In genomic region chr14:61282746-61283145, GRCh38 we compare ENCODE assay signal across 33 cellular contexts. TPM values are rescaled to one million over a fixed set of nuclear protein-coding genes. Genes with fewer than 3 reads are reported as not detected.
"Had no signal": no experiment of that assay in that cellular context is flagged by ENCODE, and none has a peak within 500 bp of the region (broad histone marks: within the 10 kb centered on the region; RNA-seq: fewer than 3 reads in every experiment).

No MANE protein-coding gene starts in this region.

- FAIRE-seq: astrocyte, endometrium, small intestine, urothelium cell line had no signal

- H3K27me3 ChIP-seq: brain microvascular endothelial cell, hepatocyte had no signal

- H3K27ac ChIP-seq: brain microvascular endothelial cell, gastroesophageal sphincter, left ventricle myocardium inferior, neutrophil, ovary, sigmoid colon had no signal

- H3K36me3 ChIP-seq: brain microvascular endothelial cell, gastroesophageal sphincter, left ventricle myocardium inferior, neutrophil, ovary, prostate gland, sigmoid colon, thoracic aorta had no signal

- H3K4me3 Mint-ChIP-seq: activated B cell treated with CpG ODN at 0.5 μM for 24 hours; activated CD8-positive, alpha-beta T cell treated with anti-CD3 and anti-CD28 coated beads for 36 hours; activated naive CD8-positive, alpha-beta T cell treated with anti-CD3 and anti-CD28 coated beads, Interleukin-2, amount 10 ng/mL, durations not matched to agents 7 days and 5 days; stimulated activated naive CD8-positive, alpha-beta T cell treated with anti-CD3 and anti-CD28 coated beads, Interleukin-15, Interleukin-2, amounts not matched to agents 100 ng/mL and 50 ng/mL, for 24 hours; T-helper 2 cell treated with Interferon-gamma antibody and Interleukin-4, amounts not matched to agents 5 μg/mL and 100 μg/mL, for 36 hours had no signal

- H3K36me3 Mint-ChIP-seq: activated naive CD8-positive, alpha-beta T cell treated with anti-CD3 and anti-CD28 coated beads, Interleukin-2, amount 10 ng/mL, durations not matched to agents 7 days and 5 days; stimulated activated effector memory CD8-positive, alpha-beta T cell treated with anti-CD3 and anti-CD28 coated beads, Interleukin-12 subunit alpha, Interleukin-12 subunit beta, amount 100 ng/mL, for 72 hours had no signal

- H3K4me3 ChIP-seq: gastroesophageal sphincter, hepatocyte, left ventricle myocardium inferior, lung, mucosa of descending colon, ovary, prostate gland, sigmoid colon had no signal

- ATAC-seq: activated CD8-positive, alpha-beta memory T cell treated with anti-CD3 and anti-CD28 coated beads, Interleukin-2, amount 10 ng/mL, durations not matched to agents 7 days and 5 days; activated CD8-positive, alpha-beta T cell treated with anti-CD3 and anti-CD28 coated beads for 36 hours; gastroesophageal sphincter; mucosa of descending colon; stimulated activated effector memory CD8-positive, alpha-beta T cell treated with anti-CD3 and anti-CD28 coated beads, Interleukin-12 subunit alpha, Interleukin-12 subunit beta, amount 100 ng/mL, for 72 hours had no signal

- H3K9me3 Mint-ChIP-seq: activated B cell treated with CpG ODN at 0.5 μM for 24 hours; activated CD8-positive, alpha-beta T cell treated with anti-CD3 and anti-CD28 coated beads for 36 hours; activated naive CD8-positive, alpha-beta T cell treated with anti-CD3 and anti-CD28 coated beads, Interleukin-2, amount 10 ng/mL, durations not matched to agents 7 days and 5 days; stimulated activated effector memory CD8-positive, alpha-beta T cell treated with anti-CD3 and anti-CD28 coated beads, Interleukin-12 subunit alpha, Interleukin-12 subunit beta, amount 100 ng/mL, for 72 hours; stimulated activated naive CD8-positive, alpha-beta T cell treated with anti-CD3 and anti-CD28 coated beads, Interleukin-15, Interleukin-2, amounts not matched to agents 100 ng/mL and 50 ng/mL, for 24 hours; T-helper 2 cell treated with Interferon-gamma antibody and Interleukin-4, amounts not matched to agents 5 μg/mL and 100 μg/mL, for 36 hours had no signal

- H3K4me1 ChIP-seq: prostate gland had no signal

- H2AFZ ChIP-seq: hepatocyte had no signal

- DNase-seq: activated B cell treated with CpG ODN at 0.5 μM for 24 hours; activated CD4-positive, alpha-beta T cell treated with anti-CD3 and anti-CD28 coated beads, Interleukin-2, amount 50 U/mL, for 1 hour; activated CD8-positive, alpha-beta memory T cell treated with anti-CD3 and anti-CD28 coated beads, Interleukin-2, amount 10 ng/mL, durations not matched to agents 7 days and 5 days; activated CD8-positive, alpha-beta T cell treated with anti-CD3 and anti-CD28 coated beads for 36 hours; activated effector memory CD4-positive, alpha-beta T cell treated with Interleukin-2 at 50 U/mL for 16 hours; activated naive CD4-positive, alpha-beta T cell treated with Interleukin-2 at 50 U/mL for 16 hours; activated naive CD8-positive, alpha-beta T cell treated with anti-CD3 and anti-CD28 coated beads, Interleukin-2, amount 10 ng/mL, durations not matched to agents 7 days and 5 days; amniotic stem cell; brain microvascular endothelial cell; caudate nucleus; erythroblast; islet precursor cell; left ventricle myocardium inferior; mucosa of descending colon; nephron progenitor cell; ovary; sigmoid colon; small intestine; stimulated activated CD4-positive, alpha-beta T cell treated with anti-CD3 and anti-CD28 coated beads, Interleukin-4, amount 100 ng/mL, for 24 hours; T-helper 1 cell; trophoblast cell had no signal

- H3K9me3 ChIP-seq: gastroesophageal sphincter, left ventricle myocardium inferior, mucosa of descending colon, neutrophil, prostate gland, sigmoid colon had no signal

- H3K27ac Mint-ChIP-seq: activated B cell treated with CpG ODN at 0.5 μM for 24 hours; activated CD8-positive, alpha-beta memory T cell treated with anti-CD3 and anti-CD28 coated beads, Interleukin-2, amount 10 ng/mL, durations not matched to agents 7 days and 5 days; activated CD8-positive, alpha-beta T cell treated with anti-CD3 and anti-CD28 coated beads for 36 hours; activated naive CD8-positive, alpha-beta T cell treated with anti-CD3 and anti-CD28 coated beads, Interleukin-2, amount 10 ng/mL, durations not matched to agents 7 days and 5 days; nephron progenitor cell; stimulated activated effector memory CD8-positive, alpha-beta T cell treated with anti-CD3 and anti-CD28 coated beads, Interleukin-12 subunit alpha, Interleukin-12 subunit beta, amount 100 ng/mL, for 72 hours; stimulated activated naive CD8-positive, alpha-beta T cell treated with anti-CD3 and anti-CD28 coated beads, Interleukin-15, Interleukin-2, amounts not matched to agents 100 ng/mL and 50 ng/mL, for 24 hours; T-helper 2 cell treated with Interferon-gamma antibody and Interleukin-4, amounts not matched to agents 5 μg/mL and 100 μg/mL, for 36 hours had no signal

RNA-seq across cellular contexts. Expression of gene TMEM30B, which starts 1.6 kb away (rescaled TPM):
- total RNA-seq: activated B cell treated with CpG ODN at 0.5 μM for 24 hours had no signal
